Comparison of ENCODE assay signal across 1 cellular context in the genomic region with DNA sequence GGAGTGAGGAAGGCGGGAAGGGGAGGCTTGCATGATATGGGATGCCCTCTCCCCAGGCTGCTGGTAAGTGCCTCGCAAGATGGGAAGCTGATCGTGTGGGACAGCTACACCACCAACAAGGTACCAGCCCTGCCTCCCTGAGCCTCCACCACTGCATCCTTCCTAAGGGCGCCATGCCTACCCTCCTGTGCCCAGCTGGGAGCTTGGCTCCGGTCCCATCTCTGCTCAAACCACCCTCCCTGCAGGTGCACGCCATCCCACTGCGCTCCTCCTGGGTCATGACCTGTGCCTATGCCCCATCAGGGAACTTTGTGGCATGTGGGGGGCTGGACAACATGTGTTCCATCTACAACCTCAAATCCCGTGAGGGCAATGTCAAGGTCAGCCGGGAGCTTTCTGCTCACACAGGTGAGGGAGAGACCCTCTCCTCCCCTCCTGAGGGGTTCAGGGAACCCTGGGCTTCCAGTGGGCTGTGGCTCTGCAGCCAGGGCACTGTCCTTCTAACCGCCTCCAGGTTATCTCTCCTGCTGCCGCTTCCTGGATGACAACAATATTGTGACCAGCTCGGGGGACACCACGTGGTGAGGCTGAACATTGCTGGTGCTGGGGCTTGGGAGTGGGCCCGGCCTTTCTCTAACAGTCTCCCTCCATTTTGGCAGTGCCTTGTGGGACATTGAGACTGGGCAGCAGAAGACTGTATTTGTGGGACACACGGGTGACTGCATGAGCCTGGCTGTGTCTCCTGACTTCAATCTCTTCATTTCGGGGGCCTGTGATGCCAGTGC.
TF ChIP-seq lines count a peak whose summit lies in the region.

No MANE protein-coding gene starts in this region.

TF ChIP-seq in liver, 16 proteins besides CTCF, POLR2A, EP300 and RAD21 (continued from another document):
- TF ChIP-seq ZBTB33 (IDR thresholded peaks at IDR 0.05), result no peak
- no peak for TF ChIP-seq JUND (IDR thresholded peaks at IDR 0.05)
- no peak for TF ChIP-seq EGR1 (IDR thresholded peaks at IDR 0.05; ENCODE audit: low read depth in 2 of 2)
- no peak for TF ChIP-seq MAX (IDR thresholded peaks at IDR 0.05)
